ENCODE assay signal across 16 cellular contexts in the genomic region with DNA sequence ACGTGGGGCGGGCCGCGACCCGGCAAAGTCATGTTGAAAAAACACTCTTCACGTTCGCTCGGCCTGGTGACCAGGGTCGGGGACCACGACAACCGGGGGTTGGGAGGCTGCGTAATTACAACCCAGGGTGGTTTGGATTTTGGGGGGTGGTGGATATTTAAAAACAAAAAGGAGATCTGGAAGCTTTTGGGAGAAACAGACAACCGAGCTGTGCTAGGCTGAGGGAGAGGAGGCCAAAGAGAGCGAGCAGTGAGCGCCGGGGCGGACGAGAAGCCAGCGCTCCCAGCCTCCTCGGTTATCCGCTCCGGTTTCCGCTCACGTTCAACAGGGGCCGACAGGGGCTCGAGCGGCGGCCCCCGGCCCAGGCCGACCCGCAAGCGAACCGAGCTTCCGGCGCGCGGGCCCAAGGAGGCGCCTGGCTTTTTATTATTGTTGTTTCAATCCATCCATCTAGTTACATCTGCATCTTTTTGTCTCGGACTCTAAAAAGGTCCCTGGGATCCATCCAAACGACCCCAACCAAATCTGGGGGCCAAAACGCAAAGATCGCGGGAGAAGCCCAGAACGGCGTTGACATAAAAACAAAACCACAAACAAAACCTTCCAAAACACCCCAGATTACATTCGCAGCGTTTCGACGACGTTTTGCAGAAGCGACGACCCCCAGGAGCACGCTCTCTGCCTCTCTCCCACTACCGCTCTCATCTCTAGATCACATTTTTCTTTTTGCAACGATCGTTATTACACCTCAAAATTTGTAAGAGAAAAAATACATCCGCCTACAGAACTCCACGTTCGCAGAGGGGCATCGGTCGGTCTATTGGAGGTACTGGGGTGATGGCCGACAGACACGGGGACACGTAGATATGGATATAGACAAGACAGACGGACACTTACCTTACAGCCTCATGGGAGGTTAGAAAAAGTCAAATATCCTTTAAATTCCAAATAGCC. TPM values are rescaled to one million over a fixed set of nuclear protein-coding genes. Genes with fewer than 3 reads are reported as not detected.
DNase-seq lines count a peak whose midpoint lies in the region; ATAC-seq and TF ChIP-seq lines count a peak whose summit lies in the region.
"Had no signal": no experiment of that assay in that cellular context is flagged by ENCODE, and none has a peak within 500 bp of the region (broad histone marks: within the 10 kb centered on the region; RNA-seq: fewer than 3 reads in every experiment).

No MANE protein-coding gene starts in this region.

- no peak for DNase-seq in T-helper 1 cell
- DNase-seq in SK-N-MC (ENCODE audit: low read depth, low spot score): no peak
- no peak for DNase-seq in glutamatergic neuron
- no peak for DNase-seq in osteocyte (ENCODE audit: extremely low spot score, unreplicated experiment)
- no peak for DNase-seq in dermis blood vessel endothelial cell
- DNase-seq in NCI-H1105 (lab: John Stamatoyannopoulos, UW): no peak
- DNase-seq: 8988T, immature natural killer cell, NCI-H1930, SHP77, small intestine had no signal

- peak overlapping the region; percentile 14 for H3K4me3 Mint-ChIP-seq in T-helper 1 cell treated with Interleukin-12 subunit alpha and Interleukin-12 subunit beta and Interleukin-4 antibody, amounts not matched to agents 30 μg/mL and 1 μg/mL, for 36 hours
- H3K4me3 Mint-ChIP-seq in glutamatergic neuron (ENCODE audit: unreplicated experiment): peak overlapping the region; percentile 91
- peak overlapping the region; percentile 36 for H3K4me3 Mint-ChIP-seq in osteocyte (ENCODE audit: unreplicated experiment)

- H3K27me3 Mint-ChIP-seq in T-helper 1 cell treated with Interleukin-12 subunit alpha and Interleukin-12 subunit beta and Interleukin-4 antibody, amounts not matched to agents 30 μg/mL and 1 μg/mL, for 36 hours (ENCODE audit: low read depth): peaks cover 90% of the 10 kb centered on the region
- peaks cover 40% of the 10 kb centered on the region for H3K27me3 Mint-ChIP-seq in glutamatergic neuron (ENCODE audit: unreplicated experiment)
- H3K27me3 Mint-ChIP-seq in osteocyte (ENCODE audit: unreplicated experiment): peaks cover 82% of the 10 kb centered on the region

- H3K4me1 Mint-ChIP-seq in T-helper 1 cell treated with Interleukin-12 subunit alpha and Interleukin-12 subunit beta and Interleukin-4 antibody, amounts not matched to agents 30 μg/mL and 1 μg/mL, for 36 hours (ENCODE audit: low read depth): peaks cover 12% of the 10 kb centered on the region
- H3K4me1 Mint-ChIP-seq in glutamatergic neuron (ENCODE audit: low read depth, unreplicated experiment) (peaks cover 33% of the 10 kb centered on the region), osteocyte (ENCODE audit: unreplicated experiment) (peaks cover 26% of the 10 kb centered on the region)

- peak overlapping the region; percentile 88 for H3K27ac Mint-ChIP-seq in T-helper 1 cell treated with Interleukin-12 subunit alpha and Interleukin-12 subunit beta and Interleukin-4 antibody, amounts not matched to agents 30 μg/mL and 1 μg/mL, for 36 hours
- H3K27ac Mint-ChIP-seq in glutamatergic neuron (ENCODE audit: unreplicated experiment) (peak overlapping the region; percentile 87), osteocyte (ENCODE audit: unreplicated experiment) (no peak overlapping the region)
- H3K27ac Mint-ChIP-seq: immature natural killer cell had no signal

- no peak for ATAC-seq in HG02798 (IDR thresholded peaks at IDR 0.05; ENCODE audit: poor library complexity, unreplicated experiment)

- peaks cover 17% of the 10 kb centered on the region for H3K9me3 Mint-ChIP-seq in T-helper 1 cell treated with Interleukin-12 subunit alpha and Interleukin-12 subunit beta and Interleukin-4 antibody, amounts not matched to agents 30 μg/mL and 1 μg/mL, for 36 hours
- peaks cover 28% of the 10 kb centered on the region for H3K9me3 Mint-ChIP-seq in glutamatergic neuron (ENCODE audit: unreplicated experiment)
- H3K9me3 Mint-ChIP-seq in osteocyte (ENCODE audit: unreplicated experiment): no peaks in the 10 kb centered on the region

- H3K9ac ChIP-seq in SK-N-MC (ENCODE audit: insufficient read length): peak overlapping the region; percentile 87

- peak overlapping the region; percentile 93 for H3K4me3 ChIP-seq in SK-N-MC

- H3K36me3 Mint-ChIP-seq in T-helper 1 cell treated with Interleukin-12 subunit alpha and Interleukin-12 subunit beta and Interleukin-4 antibody, amounts not matched to agents 30 μg/mL and 1 μg/mL, for 36 hours (ENCODE audit: low read depth): peaks cover 21% of the 10 kb centered on the region
- H3K36me3 Mint-ChIP-seq in glutamatergic neuron (ENCODE audit: unreplicated experiment): peaks cover 4% of the 10 kb centered on the region
- H3K36me3 Mint-ChIP-seq in osteocyte (ENCODE audit: unreplicated experiment): peaks cover 3% of the 10 kb centered on the region

- H3K36me3 ChIP-seq in SK-N-MC (ENCODE audit: insufficient read depth, low read length): peaks cover 6% of the 10 kb centered on the region; the same call in 1 of the 2 replicates
- H3K36me3 ChIP-seq: tibial nerve had no signal

- TF ChIP-seq CTCF in glutamatergic neuron (IDR thresholded peaks at IDR 0.05; ENCODE audit: partially characterized antibody, unreplicated experiment) (no peak), osteocyte (IDR thresholded peaks at IDR 0.05) (no peak)

- no peaks in the 10 kb centered on the region for H3K9me3 ChIP-seq in SK-N-MC (ENCODE audit: low read depth, low read length)
- H3K9me3 ChIP-seq: tibial nerve had no signal

- H3K27ac ChIP-seq in SK-N-MC: peak overlapping the region; percentile 87
- H3K27ac ChIP-seq: tibial nerve had no signal

RNA-seq across cellular contexts. Expression of a gene that starts 0.7 kb away (rescaled TPM):
- total RNA-seq in glutamatergic neuron (ENCODE audit: unreplicated experiment) (18.8 TPM), osteocyte (not detected in 2 replicates), dermis blood vessel endothelial cell (not detected in 2 replicates)
- total RNA-seq: LHCN-M2, myocyte, tibial nerve had no signal

Comparison
In these comparisons a context has a peak if more than half of its experiments do, and no peak if none do; other contexts are left out.
1. H3K4me3 Mint-ChIP-seq: peak in every context shown above with its lines; median percentile 91 in glutamatergic neuron; 36 in osteocyte; 14 in T-helper 1 cell treated with Interleukin-12 subunit alpha and Interleukin-12 subunit beta and Interleukin-4 antibody, amounts not matched to agents 30 μg/mL and 1 μg/mL, for 36 hours.
2. RNA of a gene that starts 0.7 kb away (total RNA-seq): 18.8 TPM in glutamatergic neuron (single experiment); not detected in osteocyte and not detected in dermis blood vessel endothelial cell; every median in the first group is over 10 times any median in the second.